20 cellular contexts compared by ENCODE assay signal in the genomic region with DNA sequence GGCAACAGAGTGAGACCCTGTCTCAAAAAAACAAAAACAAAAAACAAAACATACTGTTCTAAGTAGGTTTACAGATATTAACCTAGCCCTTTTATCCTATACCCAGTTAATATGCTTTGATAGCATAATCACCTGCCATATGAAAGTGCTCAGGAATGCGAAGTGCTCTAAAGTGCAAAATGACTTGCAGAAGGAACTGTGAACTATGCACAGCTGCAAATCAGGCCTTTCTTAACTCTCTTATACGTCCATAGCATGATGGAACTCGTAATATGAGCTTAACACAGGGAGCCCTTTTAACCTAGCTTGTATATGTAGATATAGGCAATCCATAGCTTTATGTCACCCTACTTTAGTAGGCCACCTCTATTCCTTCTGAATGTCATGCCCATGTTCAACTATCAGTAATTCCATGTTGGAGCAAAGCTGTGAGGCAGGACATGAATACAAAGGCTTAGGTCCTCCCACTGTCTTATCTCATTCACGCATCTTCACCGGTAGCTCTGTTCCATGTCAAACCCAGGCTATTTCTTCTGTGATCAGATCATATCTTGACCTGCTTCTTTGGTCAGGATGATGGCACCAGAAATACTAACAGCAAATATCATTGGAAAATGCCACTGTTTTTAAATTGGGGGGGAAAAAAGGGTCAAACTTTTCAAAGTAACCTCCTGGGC.
A peak's percentile ranks its signal among the peaks of the same experiment; 100 is the strongest.
DNase-seq lines count a peak whose midpoint lies in the region; ATAC-seq and TF ChIP-seq lines count a peak whose summit lies in the region.
"Had no signal": no experiment of that assay in that cellular context is flagged by ENCODE, and none has a peak within 500 bp of the region (broad histone marks: within the 10 kb centered on the region; RNA-seq: fewer than 3 reads in every experiment).

No MANE protein-coding gene starts in this region.

- H3K27me3 ChIP-seq in SK-N-SH (ENCODE audit: insufficient read depth) (no peaks in the 10 kb centered on the region), SJCRH30 (no peaks in the 10 kb centered on the region)
- H3K27me3 ChIP-seq in CD4-positive, alpha-beta T cell (ENCODE audit: control insufficient read depth, insufficient read depth, low read length) = no peaks in the 10 kb centered on the region
- H3K27me3 ChIP-seq: BLaER1 had no signal

- ATAC-seq in SK-N-SH treated with all-trans-retinoic acid at 6 μM for 48 hours = no peak
- ATAC-seq in CD4-positive, alpha-beta T cell (ENCODE audit: poor library complexity) = no peak
- ATAC-seq in central memory CD8-positive, alpha-beta T cell (replicated peaks; ENCODE audit: extremely low read depth, poor library complexity, severe bottlenecking) = no peak
- ATAC-seq: A549, GM12878 had no signal

- H3K9ac ChIP-seq in SK-N-SH = no peak overlapping the region
- H3K9ac ChIP-seq: BLaER1 had no signal

- TF ChIP-seq CTCF in SK-N-SH (IDR thresholded peaks at IDR 0.05) (no peak), progenitor cell of endocrine pancreas (IDR thresholded peaks at IDR 0.05; ENCODE audit: unreplicated experiment) (no peak)
- no peak for TF ChIP-seq CTCF in CD4-positive, alpha-beta T cell (IDR thresholded peaks at IDR 0.05)

- 96% methylated on average over 5 of the region's 5 CpGs for WGBS in SK-N-SH (ENCODE audit: low lambda C conversion rate)

- H3K4me3 ChIP-seq in SK-N-SH (ENCODE audit: low read depth in 2 of 2, low read length in 1 of 2) (no peak overlapping the region), SJCRH30 (no peak overlapping the region)
- H3K4me3 ChIP-seq: A549, BLaER1, GM12878 had no signal

- no peaks in the 10 kb centered on the region for H3K79me2 ChIP-seq in SK-N-SH (ENCODE audit: insufficient read depth)

- H4K20me1 ChIP-seq in SK-N-SH (ENCODE audit: insufficient read depth) = no peaks in the 10 kb centered on the region

- H3K4me1 Mint-ChIP-seq in CD4-positive, alpha-beta T cell (ENCODE audit: low read depth) = no peaks in the 10 kb centered on the region
- H3K4me1 Mint-ChIP-seq in central memory CD8-positive, alpha-beta T cell = no peaks in the 10 kb centered on the region
- peaks cover 16% of the 10 kb centered on the region for H3K4me1 Mint-ChIP-seq in progenitor cell of endocrine pancreas (ENCODE audit: low read depth)
- H3K4me1 Mint-ChIP-seq in activated CD4-positive, alpha-beta memory T cell treated with anti-CD3 and anti-CD28 coated beads for 36 hours (ENCODE audit: low read depth) = no peaks in the 10 kb centered on the region
- H3K4me1 Mint-ChIP-seq: CD14-positive monocyte; CD8-positive, alpha-beta memory T cell had no signal

- H3K4me2 ChIP-seq in SK-N-SH = no peak overlapping the region
- H3K4me2 ChIP-seq: A549, BLaER1 had no signal

- peak overlapping the region; percentile 41 for H3K27ac Mint-ChIP-seq in CD4-positive, alpha-beta T cell
- peak overlapping the region; percentile 24 for H3K27ac Mint-ChIP-seq in central memory CD8-positive, alpha-beta T cell (ENCODE audit: low read depth)
- H3K27ac Mint-ChIP-seq in progenitor cell of endocrine pancreas = peak overlapping the region; percentile 50
- no peak overlapping the region for H3K27ac Mint-ChIP-seq in activated CD4-positive, alpha-beta memory T cell treated with anti-CD3 and anti-CD28 coated beads for 36 hours
- H3K27ac Mint-ChIP-seq: CD14-positive monocyte had no signal

- DNase-seq in SK-N-SH (peak; percentile 13), progenitor cell of endocrine pancreas (ENCODE audit: low spot score, unreplicated experiment) (no peak), SJCRH30 (no peak)
- DNase-seq in CD4-positive, alpha-beta T cell = no peak
- DNase-seq in central memory CD8-positive, alpha-beta T cell (ENCODE audit: low spot score in 2 of 2) = no peak
- DNase-seq in activated CD4-positive, alpha-beta memory T cell treated with anti-CD3 and anti-CD28 coated beads for 36 hours = no peak
- DNase-seq: AML-193; CD8-positive, alpha-beta memory T cell; COR-L47; DMS 273 treated with DMSO at 0.1 percent for 48 hours; DMS53; DND-41; EL; H9 had no signal

- H3K9me3 ChIP-seq in SK-N-SH (no peaks in the 10 kb centered on the region), SJCRH30 (replicated peaks) (no peaks in the 10 kb centered on the region)
- no peaks in the 10 kb centered on the region for H3K9me3 ChIP-seq in CD4-positive, alpha-beta T cell (ENCODE audit: control insufficient read depth, low read length)
- H3K9me3 ChIP-seq: A549, BLaER1 had no signal

- H3K27ac ChIP-seq in SK-N-SH (ENCODE audit: low read depth in 2 of 2, low read length in 1 of 2) = no peak overlapping the region; a peak in 1 of 4 replicates
- H3K27ac ChIP-seq in CD4-positive, alpha-beta T cell (ENCODE audit: low read depth, low read length) = no peak overlapping the region
- H3K27ac ChIP-seq in SJCRH30 = no peak overlapping the region
- H3K27ac ChIP-seq: 22Rv1, A549, BLaER1 had no signal

- no peak overlapping the region for H2AFZ ChIP-seq in SK-N-SH (ENCODE audit: low read depth)

- H3K9me3 Mint-ChIP-seq in CD4-positive, alpha-beta T cell = no peaks in the 10 kb centered on the region
- H3K9me3 Mint-ChIP-seq in central memory CD8-positive, alpha-beta T cell = no peaks in the 10 kb centered on the region
- H3K9me3 Mint-ChIP-seq in progenitor cell of endocrine pancreas (ENCODE audit: low read depth) = no peaks in the 10 kb centered on the region
- no peaks in the 10 kb centered on the region for H3K9me3 Mint-ChIP-seq in activated CD4-positive, alpha-beta memory T cell treated with anti-CD3 and anti-CD28 coated beads for 36 hours
- H3K9me3 Mint-ChIP-seq: CD14-positive monocyte; CD8-positive, alpha-beta memory T cell; H9 had no signal

- peaks cover 8 to 10% of the 10 kb centered on the region in 2 experiments for H3K4me1 ChIP-seq in SK-N-SH (ENCODE audit: control insufficient read depth in 1 of 2, insufficient read depth in 2 of 2, low read depth in 1 of 2, low read length in 1 of 2)
- no peaks in the 10 kb centered on the region for H3K4me1 ChIP-seq in SJCRH30
- H3K4me1 ChIP-seq: BLaER1 had no signal

- intact Hi-C loops in CD4-positive, alpha-beta T cell (cut with DNase I, micrococcal nuclease) = no loop called here
- intact Hi-C loops in activated CD4-positive, alpha-beta memory T cell treated with anti-CD3 and anti-CD28 coated beads for 36 hours (cut with micrococcal nuclease) = no loop called here

- POLR2A ChIA-PET in SK-N-SH (lab: Yijun Ruan, JAX) = no interaction called here
- POLR2A ChIA-PET in CD4-positive, alpha-beta T cell (lab: Charles Lee) = no interaction called here
- POLR2A ChIA-PET in activated CD4-positive, alpha-beta memory T cell treated with anti-CD3 and anti-CD28 coated beads for 36 hours (lab: Charles Lee) = no interaction called here

- no peak for TF ChIP-seq RAD21 in SK-N-SH (IDR thresholded peaks at IDR 0.05; ENCODE audit: low read length)

- no peak for TF ChIP-seq EP300 in SK-N-SH (IDR thresholded peaks at IDR 0.05; ENCODE audit: borderline replicate concordance in 1 of 2, low read depth in 1 of 2, low read length in 1 of 2)

- no peaks in the 10 kb centered on the region for H3K27me3 Mint-ChIP-seq in CD4-positive, alpha-beta T cell
- no peaks in the 10 kb centered on the region for H3K27me3 Mint-ChIP-seq in central memory CD8-positive, alpha-beta T cell
- H3K27me3 Mint-ChIP-seq in progenitor cell of endocrine pancreas = no peaks in the 10 kb centered on the region
- H3K27me3 Mint-ChIP-seq in activated CD4-positive, alpha-beta memory T cell treated with anti-CD3 and anti-CD28 coated beads for 36 hours = no peaks in the 10 kb centered on the region

- H3K36me3 ChIP-seq in SK-N-SH (replicated peaks in 1 of 2; ENCODE audit: control insufficient read depth in 1 of 2, insufficient read depth in 2 of 2, low read length in 1 of 2) (peaks cover 39 to 59% of the 10 kb centered on the region in 2 experiments), SJCRH30 (no peaks in the 10 kb centered on the region; the same call in none of the 2 replicates)

- CTCF ChIA-PET in SK-N-SH (lab: Yijun Ruan, JAX) = interaction anchor here (1.0 to 4.0 kb wide), 2 partner anchors 9 to 468 kb away, joined by 3 to 32 read pairs; partner anchors contain the start of gene STAM2
- CTCF ChIA-PET in CD4-positive, alpha-beta T cell (lab: Charles Lee) = interaction anchor here (0.6 kb wide), 1 partner anchor 1113 kb away, joined by 4 read pairs; no protein-coding TSS in a partner anchor
- CTCF ChIA-PET in activated CD4-positive, alpha-beta memory T cell treated with anti-CD3 and anti-CD28 coated beads for 36 hours (lab: Charles Lee) = interaction anchor here (1.1 to 2.4 kb wide), 2 partner anchors 9 to 73 kb away, joined by 3 to 21 read pairs; no protein-coding TSS in a partner anchor

- H3F3A ChIP-seq in SK-N-SH (replicated peaks; ENCODE audit: insufficient read depth) = peaks cover 24% of the 10 kb centered on the region

- no peak overlapping the region for H3K4me3 Mint-ChIP-seq in CD4-positive, alpha-beta T cell
- no peak overlapping the region for H3K4me3 Mint-ChIP-seq in central memory CD8-positive, alpha-beta T cell
- no peak overlapping the region for H3K4me3 Mint-ChIP-seq in progenitor cell of endocrine pancreas (ENCODE audit: low read depth)
- H3K4me3 Mint-ChIP-seq in activated CD4-positive, alpha-beta memory T cell treated with anti-CD3 and anti-CD28 coated beads for 36 hours = no peak overlapping the region
- H3K4me3 Mint-ChIP-seq: CD14-positive monocyte; CD8-positive, alpha-beta memory T cell; H9 had no signal

- peaks cover 4% of the 10 kb centered on the region for H3K36me3 Mint-ChIP-seq in CD4-positive, alpha-beta T cell (ENCODE audit: low read depth)
- peaks cover 9% of the 10 kb centered on the region for H3K36me3 Mint-ChIP-seq in central memory CD8-positive, alpha-beta T cell (ENCODE audit: insufficient read depth)
- peaks cover 27% of the 10 kb centered on the region for H3K36me3 Mint-ChIP-seq in progenitor cell of endocrine pancreas (ENCODE audit: insufficient read depth)
- peaks cover 4% of the 10 kb centered on the region for H3K36me3 Mint-ChIP-seq in activated CD4-positive, alpha-beta memory T cell treated with anti-CD3 and anti-CD28 coated beads for 36 hours
- H3K36me3 Mint-ChIP-seq: CD8-positive, alpha-beta memory T cell had no signal

- H3K9me2 ChIP-seq in SK-N-SH = no peaks in the 10 kb centered on the region

TF ChIP-seq in SK-N-SH, 30 proteins besides CTCF, POLR2A, EP300 and RAD21:
- TF ChIP-seq GATA2 (CRISPR knock-in tag; IDR thresholded peaks at IDR 0.05) (peak; percentile 39), GABPA (IDR thresholded peaks at IDR 0.05; ENCODE audit: low read depth) (no peak), RXRA (IDR thresholded peaks at IDR 0.05; ENCODE audit: borderline replicate concordance, low read depth) (no peak), SMC3 (IDR thresholded peaks at IDR 0.05; ENCODE audit: low read depth, low read length) (no peak)

TF ChIP-seq in SK-N-SH treated with all-trans-retinoic acid at 6 μM for 48 hours, 23 proteins besides CTCF, POLR2A, EP300 and RAD21 (continues in another document):
- no peak for TF ChIP-seq BACH2 (CRISPR knock-in tag; IDR thresholded peaks at IDR 0.05; ENCODE audit: borderline replicate concordance)
